Comparison of ENCODE assay signal across 32 cellular contexts in genomic region chr13:53276265-53276664, GRCh38.
"Had no signal": no experiment of that assay in that cellular context is flagged by ENCODE, and none has a peak within 500 bp of the region (broad histone marks: within the 10 kb centered on the region; RNA-seq: fewer than 3 reads in every experiment).

No MANE protein-coding gene starts in this region.

- H3K27me3 ChIP-seq: breast epithelium, esophagus squamous epithelium, pancreas, sigmoid colon had no signal

- H3K4me1 Mint-ChIP-seq: activated CD4-positive, alpha-beta memory T cell treated with anti-CD3 and anti-CD28 coated beads, Interleukin-2, amount 10 ng/mL, durations not matched to agents 7 days and 5 days; activated CD4-positive, alpha-beta T cell treated with anti-CD3 and anti-CD28 coated beads, Interleukin-2, amount 10 ng/mL, durations not matched to agents 7 days and 5 days; central memory CD8-positive, alpha-beta T cell; mesothelial cell of epicardium; naive B cell; nephron progenitor cell; stimulated activated effector memory CD8-positive, alpha-beta T cell treated with anti-CD3 and anti-CD28 coated beads, Interleukin-12 subunit alpha, Interleukin-12 subunit beta, amount 100 ng/mL, for 72 hours; T-helper 17 cell had no signal

- H3K9me3 ChIP-seq: breast epithelium, esophagus squamous epithelium, pancreas, psoas muscle, sigmoid colon, thoracic aorta had no signal

- H3K27ac Mint-ChIP-seq: activated CD4-positive, alpha-beta memory T cell treated with anti-CD3 and anti-CD28 coated beads, Interleukin-2, amount 10 ng/mL, durations not matched to agents 7 days and 5 days; activated CD4-positive, alpha-beta T cell treated with anti-CD3 and anti-CD28 coated beads, Interleukin-2, amount 10 ng/mL, durations not matched to agents 7 days and 5 days; activated naive CD4-positive, alpha-beta T cell treated with anti-CD3 and anti-CD28 coated beads, Interleukin-2, amount 50 U/mL, for 72 hours; activated T-helper 2 cell treated with anti-CD3 and anti-CD28 coated beads, Interferon-gamma antibody, Interleukin-2, Interleukin-4, amounts not matched to agents 10 μg/mL and 5 μg/mL and 100 μg/mL, durations not matched to agents 14 hours and 24 hours and 36 hours; mesothelial cell of epicardium; naive B cell; nephron progenitor cell; stimulated activated effector memory CD8-positive, alpha-beta T cell treated with anti-CD3 and anti-CD28 coated beads, Interleukin-12 subunit alpha, Interleukin-12 subunit beta, amount 100 ng/mL, for 72 hours; stimulated activated naive CD8-positive, alpha-beta T cell treated with anti-CD3 and anti-CD28 coated beads, Interleukin-15, Interleukin-2, amounts not matched to agents 100 ng/mL and 50 ng/mL, for 24 hours; T-helper 17 cell had no signal

- H3K36me3 ChIP-seq: breast epithelium, esophagus squamous epithelium, pancreas, sigmoid colon, thoracic aorta had no signal

- ATAC-seq: activated naive CD4-positive, alpha-beta T cell treated with anti-CD3 and anti-CD28 coated beads, Interleukin-2, amount 50 U/mL, for 72 hours; left cardiac atrium; left ventricle myocardium superior; pancreas; psoas muscle; stimulated activated effector memory CD8-positive, alpha-beta T cell treated with anti-CD3 and anti-CD28 coated beads, Interleukin-12 subunit alpha, Interleukin-12 subunit beta, amount 100 ng/mL, for 72 hours; T-helper 17 cell had no signal

- H3K4me1 ChIP-seq: breast epithelium, esophagus squamous epithelium, pancreas, psoas muscle, sigmoid colon had no signal

- H3K27ac ChIP-seq: breast epithelium, epithelial cell of prostate, esophagus squamous epithelium, pancreas, psoas muscle, sigmoid colon, thoracic aorta had no signal

- H3K4me3 Mint-ChIP-seq: activated CD4-positive, alpha-beta memory T cell treated with anti-CD3 and anti-CD28 coated beads, Interleukin-2, amount 10 ng/mL, durations not matched to agents 7 days and 5 days; activated CD4-positive, alpha-beta T cell treated with anti-CD3 and anti-CD28 coated beads, Interleukin-2, amount 10 ng/mL, durations not matched to agents 7 days and 5 days; central memory CD8-positive, alpha-beta T cell; mesothelial cell of epicardium; naive B cell; nephron progenitor cell; stimulated activated effector memory CD8-positive, alpha-beta T cell treated with anti-CD3 and anti-CD28 coated beads, Interleukin-12 subunit alpha, Interleukin-12 subunit beta, amount 100 ng/mL, for 72 hours; stimulated activated naive CD8-positive, alpha-beta T cell treated with anti-CD3 and anti-CD28 coated beads, Interleukin-15, Interleukin-2, amounts not matched to agents 100 ng/mL and 50 ng/mL, for 24 hours; T-helper 17 cell had no signal

- H3K36me3 Mint-ChIP-seq: mesothelial cell of epicardium; naive B cell; stimulated activated effector memory CD8-positive, alpha-beta T cell treated with anti-CD3 and anti-CD28 coated beads, Interleukin-12 subunit alpha, Interleukin-12 subunit beta, amount 100 ng/mL, for 72 hours had no signal

- H3K9me3 Mint-ChIP-seq: activated CD4-positive, alpha-beta memory T cell treated with anti-CD3 and anti-CD28 coated beads, Interleukin-2, amount 10 ng/mL, durations not matched to agents 7 days and 5 days; activated CD4-positive, alpha-beta T cell treated with anti-CD3 and anti-CD28 coated beads, Interleukin-2, amount 10 ng/mL, durations not matched to agents 7 days and 5 days; activated T-helper 2 cell treated with anti-CD3 and anti-CD28 coated beads, Interferon-gamma antibody, Interleukin-2, Interleukin-4, amounts not matched to agents 10 μg/mL and 5 μg/mL and 100 μg/mL, durations not matched to agents 14 hours and 24 hours and 36 hours; nephron progenitor cell had no signal

- H3K4me3 ChIP-seq: breast epithelium, esophagus squamous epithelium, pancreas, psoas muscle, sigmoid colon, thoracic aorta had no signal

- DNase-seq: activated CD4-positive, alpha-beta memory T cell treated with anti-CD3 and anti-CD28 coated beads, Interleukin-2, amount 10 ng/mL, durations not matched to agents 7 days and 5 days; activated CD4-positive, alpha-beta T cell treated with anti-CD3 and anti-CD28 coated beads for 1 hour; activated CD4-positive, alpha-beta T cell treated with anti-CD3 and anti-CD28 coated beads, Interleukin-2, amount 10 ng/mL, durations not matched to agents 7 days and 5 days; activated naive CD4-positive, alpha-beta T cell; activated T-cell treated with anti-CD3 and anti-CD28 coated beads, Interleukin-2, amount 50 U/mL, for 48 hours; dermis blood vessel endothelial cell; effector CD4-positive, alpha-beta T cell; esophagus squamous epithelium; foreskin melanocyte; left cardiac atrium; left ventricle myocardium superior; mammary epithelial cell; naive B cell; nephron progenitor cell; nucleus accumbens; pancreas; psoas muscle; sigmoid colon; small intestine; stimulated activated CD4-positive, alpha-beta T cell treated with anti-CD3 and anti-CD28 coated beads, Interleukin-4, amount 100 ng/mL, for 24 hours; T-helper 17 cell; T1000; trophoblast cell had no signal

- H3K27me3 Mint-ChIP-seq: activated CD4-positive, alpha-beta memory T cell treated with anti-CD3 and anti-CD28 coated beads, Interleukin-2, amount 10 ng/mL, durations not matched to agents 7 days and 5 days; activated CD4-positive, alpha-beta T cell treated with anti-CD3 and anti-CD28 coated beads, Interleukin-2, amount 10 ng/mL, durations not matched to agents 7 days and 5 days; central memory CD8-positive, alpha-beta T cell; T-helper 17 cell had no signal
